ENCODE assay signal across 27 cellular contexts in the genomic region with DNA sequence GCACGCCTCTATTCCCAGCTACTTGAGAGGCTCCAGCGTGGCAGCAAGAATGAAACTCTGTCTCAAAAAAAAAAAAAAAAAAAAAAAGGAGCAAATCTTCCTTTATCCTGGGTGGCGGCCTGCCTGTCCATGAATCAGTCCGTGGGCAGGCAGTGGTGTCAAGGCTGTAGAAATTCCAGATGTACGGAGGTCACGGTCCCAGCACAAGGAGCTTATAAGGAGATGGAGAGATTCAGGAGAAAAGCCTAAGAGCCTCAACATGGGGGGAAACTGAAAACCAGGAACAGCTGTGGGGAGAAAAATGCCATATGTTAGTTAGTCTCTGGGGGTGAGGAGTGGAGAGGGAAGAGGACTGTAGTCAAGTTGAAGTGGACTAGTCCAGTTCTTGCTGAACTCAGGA.
DNase-seq lines count a peak whose midpoint lies in the region; ATAC-seq and TF ChIP-seq lines count a peak whose summit lies in the region.
"Had no signal": no experiment of that assay in that cellular context is flagged by ENCODE, and none has a peak within 500 bp of the region (broad histone marks: within the 10 kb centered on the region; RNA-seq: fewer than 3 reads in every experiment).

No MANE protein-coding gene starts in this region.

- H3K79me2 ChIP-seq in osteoblast (ENCODE audit: insufficient read depth, low read length): no peaks in the 10 kb centered on the region

- DNase-seq in NCI-H1694 treated with DMSO at 0.1 percent for 48 hours (lab: John Stamatoyannopoulos, UW) (peak; percentile 18), NCI-H1694 (lab: John Stamatoyannopoulos, UW) (no peak), NCI-H524 (lab: John Stamatoyannopoulos, UW) (peak; percentile 97), amniotic epithelial cell (ENCODE audit: low read depth) (peak; percentile 62), osteoblast (ENCODE audit: insufficient read length, low spot score, missing footprints) (peak; percentile 65), COLO668 (lab: John Stamatoyannopoulos, UW; ENCODE audit: unreplicated experiment) (no peak), WTC11 (ENCODE audit: low spot score) (no peak)
- DNase-seq: activated CD8-positive, alpha-beta T cell treated with anti-CD3 and anti-CD28 coated beads for 36 hours; activated naive CD4-positive, alpha-beta T cell treated with anti-CD3 and anti-CD28 coated beads for 36 hours; activated T-cell treated with anti-CD3 and anti-CD28 coated beads for 4 hours; BE2C; Caco-2; caudate nucleus; dermis blood vessel endothelial cell; H7; hippocampal formation; midbrain; natural killer cell; NCI-H1436; ovary; Peyer's patch; right cardiac atrium; stimulated activated naive CD8-positive, alpha-beta T cell treated with anti-CD3 and anti-CD28 coated beads, Interleukin-15, amount 100 ng/mL, for 72 hours had no signal

- peaks cover 26% of the 10 kb centered on the region for H3K4me1 Mint-ChIP-seq in WTC11
- H3K4me1 Mint-ChIP-seq: natural killer cell had no signal

- POLR2A ChIA-PET in WTC11 (lab: Charles Lee): interaction anchor here (0.7 kb wide), 1 partner anchor 201 kb away, joined by 4 read pairs; no protein-coding TSS in a partner anchor

- H3K4me3 ChIP-seq in osteoblast (ENCODE audit: insufficient read depth, low read length): no peak overlapping the region
- H3K4me3 ChIP-seq: ovary, Peyer's patch, tibial nerve had no signal

- peaks cover 15% of the 10 kb centered on the region for H3K27me3 ChIP-seq in osteoblast (ENCODE audit: insufficient read depth, low read length)
- H3K27me3 ChIP-seq: ovary, Peyer's patch, tibial nerve had no signal

- no peaks in the 10 kb centered on the region for H3K4me1 ChIP-seq in osteoblast (ENCODE audit: insufficient read depth, low read length)
- H3K4me1 ChIP-seq: BE2C, Caco-2, Peyer's patch, tibial nerve had no signal

- H2AFZ ChIP-seq in osteoblast (ENCODE audit: low read length): no peak overlapping the region

- H3K9me3 ChIP-seq in osteoblast (ENCODE audit: low read depth, low read length): no peaks in the 10 kb centered on the region
- H3K9me3 ChIP-seq: BE2C, Caco-2, ovary, Peyer's patch, tibial nerve had no signal

- H3K4me3 Mint-ChIP-seq in WTC11: no peak overlapping the region
- H3K4me3 Mint-ChIP-seq: activated CD8-positive, alpha-beta T cell treated with anti-CD3 and anti-CD28 coated beads for 36 hours; activated naive CD4-positive, alpha-beta T cell treated with anti-CD3 and anti-CD28 coated beads for 36 hours; natural killer cell; stimulated activated naive CD8-positive, alpha-beta T cell treated with anti-CD3 and anti-CD28 coated beads, Interleukin-15, amount 100 ng/mL, for 72 hours; T-helper 2 cell treated with Interferon-gamma antibody and Interleukin-4, amounts not matched to agents 5 μg/mL and 100 μg/mL, for 36 hours had no signal

- no peak overlapping the region for H3K27ac ChIP-seq in osteoblast (ENCODE audit: low read depth, low read length)
- H3K27ac ChIP-seq: 22Rv1, ovary, Peyer's patch, tibial nerve had no signal

- TF ChIP-seq CTCF in osteoblast (IDR thresholded peaks at IDR 0.05; ENCODE audit: extremely low read depth, low read depth, low read length) (no peak), WTC11 (IDR thresholded peaks at IDR 0.05) (no peak)

- H3K9me3 Mint-ChIP-seq in WTC11: no peaks in the 10 kb centered on the region; the same call in none of the 2 replicates
- H3K9me3 Mint-ChIP-seq: activated CD8-positive, alpha-beta T cell treated with anti-CD3 and anti-CD28 coated beads for 36 hours; activated naive CD4-positive, alpha-beta T cell treated with anti-CD3 and anti-CD28 coated beads for 36 hours; natural killer cell; stimulated activated naive CD8-positive, alpha-beta T cell treated with anti-CD3 and anti-CD28 coated beads, Interleukin-15, amount 100 ng/mL, for 72 hours; T-helper 2 cell treated with Interferon-gamma antibody and Interleukin-4, amounts not matched to agents 5 μg/mL and 100 μg/mL, for 36 hours had no signal

- no peaks in the 10 kb centered on the region for H3K36me3 Mint-ChIP-seq in WTC11
- H3K36me3 Mint-ChIP-seq: natural killer cell had no signal

- no peak overlapping the region for H3K27ac Mint-ChIP-seq in WTC11
- H3K27ac Mint-ChIP-seq: activated CD8-positive, alpha-beta T cell treated with anti-CD3 and anti-CD28 coated beads for 36 hours; activated naive CD4-positive, alpha-beta T cell treated with anti-CD3 and anti-CD28 coated beads for 36 hours; natural killer cell; stimulated activated naive CD8-positive, alpha-beta T cell treated with anti-CD3 and anti-CD28 coated beads, Interleukin-15, amount 100 ng/mL, for 72 hours had no signal

- no peaks in the 10 kb centered on the region for H3K36me3 ChIP-seq in osteoblast (ENCODE audit: insufficient read depth, low read length)
- H3K36me3 ChIP-seq: BE2C, ovary, Peyer's patch, tibial nerve had no signal

- ATAC-seq in HG03432 (IDR thresholded peaks at IDR 0.05; ENCODE audit: unreplicated experiment) (no peak), WTC11 (no peak)
- ATAC-seq: activated CD8-positive, alpha-beta T cell treated with anti-CD3 and anti-CD28 coated beads for 36 hours; natural killer cell; right cardiac atrium; stimulated activated naive CD8-positive, alpha-beta T cell treated with anti-CD3 and anti-CD28 coated beads, Interleukin-15, amount 100 ng/mL, for 72 hours had no signal

- no peaks in the 10 kb centered on the region for H3K27me3 Mint-ChIP-seq in WTC11 (ENCODE audit: low read depth)

- no peak overlapping the region for H3K4me2 ChIP-seq in osteoblast (ENCODE audit: insufficient read depth, low read length)

- CTCF ChIA-PET in WTC11 (lab: Charles Lee): interaction anchor here (0.6 to 0.7 kb wide), 3 partner anchors 98 to 385 kb away, joined by 3 read pairs; no protein-coding TSS in a partner anchor

- H4K20me1 ChIP-seq in osteoblast (ENCODE audit: insufficient read depth, low read length): no peaks in the 10 kb centered on the region

TF ChIP-seq in WTC11, 78 proteins besides CTCF, POLR2A, EP300 and RAD21:
- no peak for TF ChIP-seq ZNF416 (CRISPR knock-in tag; IDR thresholded peaks at IDR 0.05)

Comparison
In these comparisons a context has a peak if more than half of its experiments do, and no peak if none do; other contexts are left out.
1. DNase-seq: peak in NCI-H1694 treated with DMSO at 0.1 percent for 48 hours (single experiment), NCI-H524 (2 of 2), amniotic epithelial cell (single experiment) and osteoblast (single experiment); none in NCI-H1694 (single experiment), COLO668 (single experiment) and WTC11 (single experiment).